In genomic region chr13:91426913-91427312, GRCh38 we compare ENCODE assay signal across 35 cellular contexts. TPM values are rescaled to one million over a fixed set of nuclear protein-coding genes. Genes with fewer than 3 reads are reported as not detected.
"Had no signal": no experiment of that assay in that cellular context is flagged by ENCODE, and none has a peak within 500 bp of the region (broad histone marks: within the 10 kb centered on the region; RNA-seq: fewer than 3 reads in every experiment).

No MANE protein-coding gene starts in this region.

- FAIRE-seq: endometrium, endothelial cell of umbilical vein had no signal

- DNase-seq: activated B cell treated with CpG ODN at 0.5 μM for 24 hours; activated CD4-positive, alpha-beta T cell treated with anti-CD3 and anti-CD28 coated beads for 48 hours; activated CD4-positive, alpha-beta T cell treated with anti-CD3 and anti-CD28 coated beads, Interleukin-2, amount 50 U/mL, for 1 hour; activated CD4-positive, alpha-beta T cell treated with anti-CD3 and anti-CD28 coated beads, Interleukin-2, amount 50 U/mL, for 48 hours; activated CD8-positive, alpha-beta memory T cell treated with anti-CD3 and anti-CD28 coated beads for 24 hours; activated CD8-positive, alpha-beta T cell treated with anti-CD3 and anti-CD28 coated beads for 36 hours; activated effector memory CD4-positive, alpha-beta T cell treated with Interleukin-2 at 50 U/mL for 16 hours; activated gamma-delta T cell treated with Interleukin-2 at 50 U/mL for 16 hours; activated naive CD4-positive, alpha-beta T cell treated with anti-CD3 and anti-CD28 coated beads, Interleukin-2, amount 50 U/mL, for 16 hours; activated naive CD4-positive, alpha-beta T cell treated with Interleukin-2 at 50 U/mL for 16 hours; activated T-cell treated with anti-CD3 and anti-CD28 coated beads, Interleukin-2, amount 50 U/mL, for 4 hours; amniotic stem cell; aorta; central memory CD4-positive, alpha-beta T cell; cerebellar nuclear complex; colonic mucosa; effector CD8-positive, alpha-beta T cell; esophagus squamous epithelium; foreskin melanocyte; heart right ventricle; T-helper 2 cell; WERI-Rb-1 had no signal

- H3K4me3 Mint-ChIP-seq: activated B cell treated with CpG ODN at 0.5 μM for 24 hours; activated CD8-positive, alpha-beta T cell treated with anti-CD3 and anti-CD28 coated beads for 36 hours; activated naive CD8-positive, alpha-beta T cell; activated T-cell treated with anti-CD3 and anti-CD28 coated beads, Interleukin-2, amount 50 U/mL, for 4 hours; activated T-helper 17 cell treated with anti-CD3 and anti-CD28 coated beads, Interleukin-2, amount 50 U/mL, for 72 hours; brain had no signal

- ATAC-seq: activated CD4-positive, CD25-positive, alpha-beta regulatory T cell treated with anti-CD3 and anti-CD28 coated beads, Interleukin-2, amount 50 U/mL, for 24 hours; activated CD8-positive, alpha-beta T cell treated with anti-CD3 and anti-CD28 coated beads for 36 hours; activated T-cell treated with anti-CD3 and anti-CD28 coated beads, Interleukin-2, amount 50 U/mL, for 4 hours; activated T-helper 17 cell treated with anti-CD3 and anti-CD28 coated beads, Interleukin-2, amount 50 U/mL, for 72 hours; gastroesophageal sphincter; heart right ventricle had no signal

- H3K27ac ChIP-seq: breast epithelium, cardiac muscle cell, colonic mucosa, epithelial cell of prostate, esophagus squamous epithelium, gastroesophageal sphincter, heart right ventricle, WERI-Rb-1 had no signal

- H3K4me1 Mint-ChIP-seq: activated B cell treated with CpG ODN at 0.5 μM for 24 hours; activated T-helper 17 cell treated with anti-CD3 and anti-CD28 coated beads, Interleukin-2, amount 50 U/mL, for 72 hours; brain had no signal

- H3K36me3 ChIP-seq: breast epithelium, cardiac muscle cell, colonic mucosa, esophagus squamous epithelium, gastroesophageal sphincter, heart right ventricle, WERI-Rb-1 had no signal

- H3K9me3 ChIP-seq: colonic mucosa had no signal

- H3K4me3 ChIP-seq: breast epithelium, cardiac muscle cell, colonic mucosa, esophagus squamous epithelium, gastroesophageal sphincter, heart right ventricle had no signal

- H3K27me3 ChIP-seq: breast epithelium, cardiac muscle cell, colonic mucosa, esophagus squamous epithelium, gastroesophageal sphincter, heart right ventricle had no signal

- H3K4me1 ChIP-seq: breast epithelium, colonic mucosa, esophagus squamous epithelium, gastroesophageal sphincter, heart right ventricle had no signal

- H3K27ac Mint-ChIP-seq: activated B cell treated with CpG ODN at 0.5 μM for 24 hours; activated CD8-positive, alpha-beta T cell treated with anti-CD3 and anti-CD28 coated beads for 36 hours; activated naive CD8-positive, alpha-beta T cell; activated T-helper 17 cell treated with anti-CD3 and anti-CD28 coated beads, Interleukin-2, amount 50 U/mL, for 72 hours; brain had no signal

RNA-seq across cellular contexts. Expression of gene GPC5, which starts 28.5 kb away (rescaled TPM):
- total RNA-seq: esophagus squamous epithelium, fibroblast of villous mesenchyme had no signal
- polyA plus RNA-seq: aorta, esophagus, fibroblast of lung had no signal
